Comparison of ENCODE assay signal across 23 cellular contexts in genomic region chr15:32826685-32827084, GRCh38.
DNase-seq lines count a peak whose midpoint lies in the region; ATAC-seq, FAIRE-seq and TF ChIP-seq lines count a peak whose summit lies in the region.
"Had no signal": no experiment of that assay in that cellular context is flagged by ENCODE, and none has a peak within 500 bp of the region (broad histone marks: within the 10 kb centered on the region; RNA-seq: fewer than 3 reads in every experiment).

No MANE protein-coding gene starts in this region.

- H3K4me3 ChIP-seq in A549, result no peak overlapping the region
- no peak overlapping the region for H3K4me3 ChIP-seq in neural progenitor cell
- no peak overlapping the region for H3K4me3 ChIP-seq in esophagus squamous epithelium
- no peak overlapping the region for H3K4me3 ChIP-seq in CD8-positive, alpha-beta T cell (ENCODE audit: low read depth, low read length)
- H3K4me3 ChIP-seq: HAP-1 had no signal

- peak overlapping the region; percentile 26 for H2AFZ ChIP-seq in neural progenitor cell (replicated peaks)

- H3K27me3 Mint-ChIP-seq in HFFc6 (ENCODE audit: insufficient read depth) (no peaks in the 10 kb centered on the region; the same call in 1 of the 2 replicates), neural progenitor cell (ENCODE audit: insufficient read depth, low read depth) (no peaks in the 10 kb centered on the region)
- H3K27me3 Mint-ChIP-seq in CD8-positive, alpha-beta T cell (ENCODE audit: low read depth), result peaks cover 9% of the 10 kb centered on the region

- H3K4me1 ChIP-seq in A549 (peaks cover 67% of the 10 kb centered on the region), neural progenitor cell (no peaks in the 10 kb centered on the region), esophagus squamous epithelium (no peaks in the 10 kb centered on the region)
- H3K4me1 ChIP-seq in CD8-positive, alpha-beta T cell (ENCODE audit: insufficient read depth, low read length), result no peaks in the 10 kb centered on the region
- H3K4me1 ChIP-seq: HAP-1 had no signal

- H3K9me3 ChIP-seq in A549, result no peaks in the 10 kb centered on the region
- H3K9me3 ChIP-seq in neural progenitor cell (ENCODE audit: low read depth), result no peaks in the 10 kb centered on the region
- H3K9me3 ChIP-seq in esophagus squamous epithelium, result no peaks in the 10 kb centered on the region
- H3K9me3 ChIP-seq in CD8-positive, alpha-beta T cell (ENCODE audit: low read length), result no peaks in the 10 kb centered on the region
- H3K9me3 ChIP-seq: HAP-1 had no signal

- H3K4me3 Mint-ChIP-seq in HFFc6 (no peak overlapping the region), neural progenitor cell (no peak overlapping the region)
- H3K4me3 Mint-ChIP-seq in CD8-positive, alpha-beta T cell, result no peak overlapping the region
- H3K4me3 Mint-ChIP-seq: CD4-positive, alpha-beta memory T cell had no signal

- intact Hi-C loops in esophagus squamous epithelium (cut with DNase I), result no loop called here
- intact Hi-C loops in CD8-positive, alpha-beta T cell (cut with DNase I, micrococcal nuclease), result no loop called here

- no peak for TF ChIP-seq CTCF in A549 (IDR thresholded peaks at IDR 0.05)
- no peak for TF ChIP-seq CTCF in HFFc6 (IDR thresholded peaks at IDR 0.05)
- no peak for TF ChIP-seq CTCF in VCaP (conservative IDR thresholded peaks at IDR 0.05)
- TF ChIP-seq CTCF in neural progenitor cell (IDR thresholded peaks at IDR 0.05), result no peak
- no peak for TF ChIP-seq CTCF in esophagus squamous epithelium (IDR thresholded peaks at IDR 0.05)
- no peak for TF ChIP-seq CTCF in CD8-positive, alpha-beta T cell (IDR thresholded peaks at IDR 0.05)

- no peaks in the 10 kb centered on the region for H3K79me2 ChIP-seq in neural progenitor cell (ENCODE audit: low read depth)

- peak in 1 of 2 experiments; percentile 1; a peak in 3 of 6 replicates for ATAC-seq in A549
- no peak for ATAC-seq in CD8-positive, alpha-beta T cell
- ATAC-seq: HepG2 had no signal

- H3K27ac ChIP-seq in A549 (peak overlapping the region; percentile 79 to 86), VCaP (peak overlapping the region; percentile 90), neural progenitor cell (no peak overlapping the region), esophagus squamous epithelium (no peak overlapping the region)
- H3K27ac ChIP-seq in CD8-positive, alpha-beta T cell (ENCODE audit: low read depth, low read length), result no peak overlapping the region
- H3K27ac ChIP-seq: 22Rv1 had no signal

- H3K27me3 ChIP-seq in neural progenitor cell (no peaks in the 10 kb centered on the region), esophagus squamous epithelium (no peaks in the 10 kb centered on the region)
- no peaks in the 10 kb centered on the region for H3K27me3 ChIP-seq in CD8-positive, alpha-beta T cell (ENCODE audit: insufficient read depth, low read length)

- CTCF ChIA-PET in A549 (lab: Yijun Ruan, JAX), result interaction anchor here (1.1 to 9.4 kb wide), 7 partner anchors 14 to 307 kb away, joined by 3 to 141 read pairs (median 5); no protein-coding TSS in a partner anchor
- CTCF ChIA-PET in CD8-positive, alpha-beta T cell (lab: Charles Lee), result no interaction called here

- no peaks in the 10 kb centered on the region for H4K20me1 ChIP-seq in neural progenitor cell (ENCODE audit: low read depth)

- H3K9ac ChIP-seq in neural progenitor cell, result no peak overlapping the region

- POLR2A ChIA-PET in A549 (lab: Yijun Ruan, JAX), result no interaction called here
- POLR2A ChIA-PET in CD8-positive, alpha-beta T cell (lab: Charles Lee), result no interaction called here

- 50% methylated on average over 5 of the region's 5 CpGs for WGBS in A549 (ENCODE audit: missing lambda C conversion rate)
- 78 to 85% methylated on average over 5 of the region's 5 CpGs for WGBS in esophagus squamous epithelium, 2 donors

- peaks cover 32% of the 10 kb centered on the region for H3K36me3 Mint-ChIP-seq in HFFc6 (ENCODE audit: low read depth)
- H3K36me3 Mint-ChIP-seq in neural progenitor cell, result no peaks in the 10 kb centered on the region
- no peaks in the 10 kb centered on the region for H3K36me3 Mint-ChIP-seq in CD8-positive, alpha-beta T cell
- H3K36me3 Mint-ChIP-seq: CD4-positive, alpha-beta memory T cell had no signal

- H3K27ac Mint-ChIP-seq in HFFc6 (peak overlapping the region; percentile 87), neural progenitor cell (no peak overlapping the region)
- no peak overlapping the region for H3K27ac Mint-ChIP-seq in CD8-positive, alpha-beta T cell
- H3K27ac Mint-ChIP-seq: CD4-positive, alpha-beta memory T cell had no signal

- no peaks in the 10 kb centered on the region for H3K9me3 Mint-ChIP-seq in HFFc6
- no peaks in the 10 kb centered on the region for H3K9me3 Mint-ChIP-seq in neural progenitor cell
- no peaks in the 10 kb centered on the region for H3K9me3 Mint-ChIP-seq in CD8-positive, alpha-beta T cell
- H3K9me3 Mint-ChIP-seq: CD4-positive, alpha-beta memory T cell had no signal

- no peaks in the 10 kb centered on the region for H3K36me3 ChIP-seq in neural progenitor cell
- no peaks in the 10 kb centered on the region for H3K36me3 ChIP-seq in esophagus squamous epithelium
- H3K36me3 ChIP-seq in CD8-positive, alpha-beta T cell (ENCODE audit: insufficient read depth, low read length), result no peaks in the 10 kb centered on the region
- H3K36me3 ChIP-seq: HAP-1 had no signal

- peak overlapping the region; percentile 6; the same call in 1 of the 3 replicates for H3K4me2 ChIP-seq in A549
- H3K4me2 ChIP-seq in neural progenitor cell, result no peak overlapping the region

- peak; percentile 95 for FAIRE-seq in A549 (lab: Jason Lieb, UNC)
- FAIRE-seq: D721Med, G401.6, GM12891, GM19239, H1, HepG2, HTR-8/SVneo had no signal

- TF ChIP-seq RAD21 in A549 (conservative IDR thresholded peaks at IDR 0.05 in 1 of 2, IDR thresholded peaks at IDR 0.05 in 1 of 2), result no peak

- DNase-seq in A549 (ENCODE audit: low read depth in 1 of 2, low spot score in 1 of 2), result peak in 1 of 2 experiments; percentile 49
- DNase-seq in HFFc6, result no peak
- no peak for DNase-seq in neural progenitor cell (ENCODE audit: low spot score)
- no peak for DNase-seq in esophagus squamous epithelium (lab: John Stamatoyannopoulos, UW)
- no peak for DNase-seq in effector CD4-positive, alpha-beta T cell
- DNase-seq in dedifferentiated amniotic fluid mesenchymal stem cell (ENCODE audit: extremely low spot score), result no peak
- DNase-seq in CD8-positive, alpha-beta T cell, result no peak
- DNase-seq: ACHN; CD4-positive, alpha-beta memory T cell; COR-L47; DMS153; DMS79 treated with DMSO at 0.1 percent for 48 hours; EL had no signal

- H3F3A ChIP-seq in neural progenitor cell (ENCODE audit: low read depth), result no peaks in the 10 kb centered on the region

- no peak for TF ChIP-seq EP300 in A549 (IDR thresholded peaks at IDR 0.05)

- peaks cover 93% of the 10 kb centered on the region for H3K4me1 Mint-ChIP-seq in HFFc6 (ENCODE audit: low read depth)
- H3K4me1 Mint-ChIP-seq in neural progenitor cell, result peaks cover 4% of the 10 kb centered on the region
- H3K4me1 Mint-ChIP-seq in CD8-positive, alpha-beta T cell (ENCODE audit: low read depth), result no peaks in the 10 kb centered on the region
- H3K4me1 Mint-ChIP-seq: CD4-positive, alpha-beta memory T cell had no signal

- no peak for TF ChIP-seq POLR2A in A549 (IDR thresholded peaks at IDR 0.05; ENCODE audit: low read length)
- no peak for TF ChIP-seq POLR2A in esophagus squamous epithelium (IDR thresholded peaks at IDR 0.05)

TF ChIP-seq in A549, 52 proteins besides CTCF, POLR2A, EP300 and RAD21:
- no peak for TF ChIP-seq CHD2 (IDR thresholded peaks at IDR 0.05; ENCODE audit: low read length, partially characterized antibody)
- TF ChIP-seq BCL3 (IDR thresholded peaks at IDR 0.05), result no peak
- no peak for TF ChIP-seq PHF8 (IDR thresholded peaks at IDR 0.05; ENCODE audit: borderline replicate concordance, low read depth)
- TF ChIP-seq, protein P1, sequence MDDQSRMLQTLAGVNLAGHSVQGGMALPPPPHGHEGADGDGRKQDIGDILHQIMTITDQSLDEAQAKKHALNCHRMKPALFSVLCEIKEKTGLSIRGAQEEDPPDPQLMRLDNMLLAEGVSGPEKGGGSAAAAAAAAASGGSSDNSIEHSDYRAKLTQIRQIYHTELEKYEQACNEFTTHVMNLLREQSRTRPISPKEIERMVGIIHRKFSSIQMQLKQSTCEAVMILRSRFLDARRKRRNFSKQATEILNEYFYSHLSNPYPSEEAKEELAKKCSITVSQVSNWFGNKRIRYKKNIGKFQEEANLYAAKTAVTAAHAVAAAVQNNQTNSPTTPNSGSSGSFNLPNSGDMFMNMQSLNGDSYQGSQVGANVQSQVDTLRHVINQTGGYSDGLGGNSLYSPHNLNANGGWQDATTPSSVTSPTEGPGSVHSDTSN (IDR thresholded peaks at IDR 0.05), result no peak
- TF ChIP-seq GATA3 (IDR thresholded peaks at IDR 0.05; ENCODE audit: borderline replicate concordance), result peak; percentile 77

Comparison
In these comparisons a context has a peak if more than half of its experiments do, and no peak if none do; other contexts are left out.
1. H3K27ac ChIP-seq: peak in A549 (2 of 2) and VCaP (single experiment); none in neural progenitor cell (single experiment), esophagus squamous epithelium (0 of 4) and CD8-positive, alpha-beta T cell (single experiment).